In genomic region chr2:9703085-9703641, GRCh38 we compare ENCODE assay signal across 8 cellular contexts.
DNase-seq lines count a peak whose midpoint lies in the region; ATAC-seq, FAIRE-seq and TF ChIP-seq lines count a peak whose summit lies in the region.

No MANE protein-coding gene starts in this region.

- H2AFZ ChIP-seq in mammary epithelial cell (ENCODE audit: low read depth, low read length) = peak overlapping the region; percentile 4

- 8% methylated on average over 10 of the region's 10 CpGs for WGBS in A549 (ENCODE audit: missing lambda C conversion rate)
- 6% methylated on average over 6 of the region's 10 CpGs for WGBS in mammary epithelial cell (ENCODE audit: low coverage, missing lambda C conversion rate)

- in situ Hi-C loops in mammary epithelial cell (cut with MboI; ENCODE audit: low sequenced_read_pairs in 2 of 2) = no loop called here

- H3K27me3 ChIP-seq in mammary epithelial cell (ENCODE audit: insufficient read depth, low read length) (no peaks in the 10 kb centered on the region), upper lobe of right lung (no peaks in the 10 kb centered on the region)

- peaks cover 0 to 5% (median 0%) of the 10 kb centered on the region in 9 donors for H3K9me3 Mint-ChIP-seq in naive thymus-derived CD8-positive, alpha-beta T cell

- dilution Hi-C loops in mammary epithelial cell (cut with HindIII; ENCODE audit: low sequenced_read_pairs) = no loop called here

- H3K4me1 ChIP-seq in A549 (peaks cover 48% of the 10 kb centered on the region), mammary epithelial cell (ENCODE audit: insufficient read depth, low read length) (peaks cover 29% of the 10 kb centered on the region), upper lobe of right lung (peaks cover 10% of the 10 kb centered on the region)

- ATAC-seq in A549 = peak; percentile 87 to 88
- peak; percentile 94 for ATAC-seq in naive thymus-derived CD8-positive, alpha-beta T cell
- peak; percentile 86 for ATAC-seq in upper lobe of right lung

- H3K4me2 ChIP-seq in A549 = peak overlapping the region; percentile 83
- peak overlapping the region; percentile 26 for H3K4me2 ChIP-seq in mammary epithelial cell (ENCODE audit: insufficient read depth, low read depth, low read length)

- peak overlapping the region; percentile 9 to 95 (median 48) for H3K27ac Mint-ChIP-seq in naive thymus-derived CD8-positive, alpha-beta T cell

- peak; percentile 17; the same call in 1 of the 3 replicates for TF ChIP-seq CTCF in A549 (IDR thresholded peaks at IDR 0.05)
- no peak for TF ChIP-seq CTCF in mammary epithelial cell (conservative IDR thresholded peaks at IDR 0.05 in 1 of 2, IDR thresholded peaks at IDR 0.05 in 1 of 2; ENCODE audit: extremely low read depth in 1 of 2, insufficient read depth in 1 of 2, low read depth in 1 of 2, low read length in 2 of 2)
- TF ChIP-seq CTCF in upper lobe of right lung (IDR thresholded peaks at IDR 0.05) = no peak

- H3K27ac ChIP-seq in A549 (peak overlapping the region; percentile 91 to 95), mammary epithelial cell (ENCODE audit: insufficient read depth, low read depth, low read length) (peak overlapping the region; percentile 25), upper lobe of right lung (no peak overlapping the region)

- DNase-seq in A549 (ENCODE audit: low read depth in 1 of 2, low spot score in 1 of 2) = peak; percentile 90 to 97
- DNase-seq in HuH-7.5 (ENCODE audit: low spot score) = peak; percentile 20
- DNase-seq in activated CD4-positive, CD25-positive, alpha-beta regulatory T cell treated with anti-CD3 and anti-CD28 coated beads, Interleukin-2, amount 50 U/mL, for 72 hours = peak; percentile 55
- peak; percentile 94 for DNase-seq in mammary epithelial cell
- DNase-seq in naive thymus-derived CD8-positive, alpha-beta T cell = peak; percentile 23 to 85 (median 70)
- peak; percentile 77 for DNase-seq in upper lobe of right lung
- no peak for DNase-seq in hippocampal formation (lab: John Stamatoyannopoulos, UW)
- DNase-seq in ecto neural progenitor cell (ENCODE audit: low spot score) = no peak

- peak in 1 of 2 experiments; percentile 4; a peak in 1 of 5 replicates for TF ChIP-seq EP300 in A549 (IDR thresholded peaks at IDR 0.05)

- TF ChIP-seq POLR2A in A549 (IDR thresholded peaks at IDR 0.05; ENCODE audit: low read length) = no peak

- H3K4me3 Mint-ChIP-seq in naive thymus-derived CD8-positive, alpha-beta T cell = peak overlapping the region in 6 of 10 donors; percentile 2 to 65 (median 20)

- H3K36me3 ChIP-seq in mammary epithelial cell (ENCODE audit: insufficient read depth, low read length) (no peaks in the 10 kb centered on the region), upper lobe of right lung (no peaks in the 10 kb centered on the region)

- H3K4me3 ChIP-seq in A549 = peak overlapping the region; percentile 17; the same call in 1 of the 3 replicates
- no peak overlapping the region for H3K4me3 ChIP-seq in mammary epithelial cell (replicated peaks in 1 of 3; ENCODE audit: insufficient read depth in 1 of 3, low read depth in 2 of 3, low read length in 3 of 3)
- no peak overlapping the region for H3K4me3 ChIP-seq in upper lobe of right lung

- H4K20me1 ChIP-seq in mammary epithelial cell (ENCODE audit: insufficient read depth, low read length) = no peaks in the 10 kb centered on the region

- POLR2A ChIA-PET in A549 (lab: Yijun Ruan, JAX) = interaction anchor here (0.6 to 2.6 kb wide), 7 partner anchors 28 to 148 kb away, joined by 3 to 44 read pairs (median 7); partner anchors contain the start of genes ADAM17 and YWHAQ
- POLR2A ChIA-PET in naive thymus-derived CD8-positive, alpha-beta T cell (lab: Charles Lee) = no interaction called here

- H3K4me1 Mint-ChIP-seq in naive thymus-derived CD8-positive, alpha-beta T cell = peaks cover 9 to 39% (median 16%) of the 10 kb centered on the region in 4 donors

- H3K79me2 ChIP-seq in mammary epithelial cell (ENCODE audit: insufficient read depth, low read length) = no peaks in the 10 kb centered on the region

- H3K9me3 ChIP-seq in A549 = no peaks in the 10 kb centered on the region
- no peaks in the 10 kb centered on the region for H3K9me3 ChIP-seq in mammary epithelial cell (replicated peaks; ENCODE audit: insufficient read depth, low read length)
- no peaks in the 10 kb centered on the region for H3K9me3 ChIP-seq in upper lobe of right lung

- intact Hi-C loops in mammary epithelial cell (cut with micrococcal nuclease) (loop anchor here (1.0 kb wide), 1 partner anchor 73 kb away; the partner anchor contains the start of gene YWHAQ), upper lobe of right lung (cut with DNase I) (no loop called here)

- no peak overlapping the region for H3K9ac ChIP-seq in mammary epithelial cell (ENCODE audit: insufficient read depth, low read length)

- CTCF ChIA-PET in A549 (lab: Yijun Ruan, JAX) = interaction anchor here (0.6 to 3.8 kb wide), 21 partner anchors 8 to 369 kb away, joined by 3 to 27 read pairs (median 5); no protein-coding TSS in a partner anchor
- CTCF ChIA-PET in mammary epithelial cell (lab: Charles Lee; ENCODE audit: low non-redundant PET) = interaction anchor here (0.6 kb wide), 1 partner anchor 111 kb away, joined by 4 read pairs; no protein-coding TSS in a partner anchor

- TF ChIP-seq RAD21 in A549 (conservative IDR thresholded peaks at IDR 0.05 in 1 of 2, IDR thresholded peaks at IDR 0.05 in 1 of 2) = peak; percentile 47 to 51; a peak in 4 of 5 replicates

- FAIRE-seq in A549 (lab: Jason Lieb, UNC) = no peak

- H3K27me3 Mint-ChIP-seq in naive thymus-derived CD8-positive, alpha-beta T cell = no peaks in the 10 kb centered on the region

- no peaks in the 10 kb centered on the region for H3K36me3 Mint-ChIP-seq in naive thymus-derived CD8-positive, alpha-beta T cell

- no TSS peak for BruUV-seq in mammary epithelial cell (replicated peaks; lab: Mats Ljungman, UMichigan)

TF ChIP-seq in A549, 52 proteins besides CTCF, POLR2A, EP300 and RAD21 (continues in another document):
- peak; percentile 12 for TF ChIP-seq GATA3 (IDR thresholded peaks at IDR 0.05; ENCODE audit: borderline replicate concordance)
- no peak for TF ChIP-seq RNF2 (IDR thresholded peaks at IDR 0.05; ENCODE audit: borderline replicate concordance, low read depth)
- peak; percentile 17; the same call in 1 of the 3 replicates for TF ChIP-seq SMC3 (IDR thresholded peaks at IDR 0.05)
- TF ChIP-seq RCOR1 (IDR thresholded peaks at IDR 0.05; ENCODE audit: low read depth, low read length) = no peak
- no peak for TF ChIP-seq MAFK (IDR thresholded peaks at IDR 0.05; ENCODE audit: partially characterized antibody)
- TF ChIP-seq NFE2L2 (conservative IDR thresholded peaks at IDR 0.05; ENCODE audit: low read length) = no peak
- TF ChIP-seq ELK1 (IDR thresholded peaks at IDR 0.05; ENCODE audit: low read depth, low read length) = no peak
- no peak for TF ChIP-seq E2F6 (IDR thresholded peaks at IDR 0.05; ENCODE audit: borderline replicate concordance, low read depth)
- TF ChIP-seq ESRRA (IDR thresholded peaks at IDR 0.05; ENCODE audit: borderline replicate concordance, low read length) = no peak
- 0 out of 2 replicates have a peak, but pooled peaks have one; percentile 59 for TF ChIP-seq MYC (IDR thresholded peaks at IDR 0.05; ENCODE audit: borderline replicate concordance, low read length)
- TF ChIP-seq ZC3H11A (IDR thresholded peaks at IDR 0.05) = no peak
- TF ChIP-seq REST (IDR thresholded peaks at IDR 0.05) = no peak
- TF ChIP-seq CHD2 (IDR thresholded peaks at IDR 0.05; ENCODE audit: low read length, partially characterized antibody) = no peak
- no peak for TF ChIP-seq ZFP36 (IDR thresholded peaks at IDR 0.05; ENCODE audit: borderline replicate concordance, partially characterized antibody)
- TF ChIP-seq EHF (CRISPR knock-in tag; IDR thresholded peaks at IDR 0.05) = no peak
- no peak for TF ChIP-seq HDAC2 (IDR thresholded peaks at IDR 0.05)
- TF ChIP-seq TP53 (CRISPR knock-in tag; IDR thresholded peaks at IDR 0.05) = no peak

Comparison
In these comparisons a context has a peak if more than half of its experiments do, and no peak if none do; other contexts are left out.
1. DNase-seq: peak in A549 (2 of 2), HuH-7.5 (single experiment), activated CD4-positive, CD25-positive, alpha-beta regulatory T cell treated with anti-CD3 and anti-CD28 coated beads, Interleukin-2, amount 50 U/mL, for 72 hours (single experiment), mammary epithelial cell (single experiment), naive thymus-derived CD8-positive, alpha-beta T cell (10 of 10) and upper lobe of right lung (single experiment); none in hippocampal formation (0 of 2) and ecto neural progenitor cell (single experiment).
2. Peak in every context shown above with its lines, with median percentiles within 50 percentile points of each other: ATAC-seq.